ENCODE assay signal across 1 cellular context in the genomic region with DNA sequence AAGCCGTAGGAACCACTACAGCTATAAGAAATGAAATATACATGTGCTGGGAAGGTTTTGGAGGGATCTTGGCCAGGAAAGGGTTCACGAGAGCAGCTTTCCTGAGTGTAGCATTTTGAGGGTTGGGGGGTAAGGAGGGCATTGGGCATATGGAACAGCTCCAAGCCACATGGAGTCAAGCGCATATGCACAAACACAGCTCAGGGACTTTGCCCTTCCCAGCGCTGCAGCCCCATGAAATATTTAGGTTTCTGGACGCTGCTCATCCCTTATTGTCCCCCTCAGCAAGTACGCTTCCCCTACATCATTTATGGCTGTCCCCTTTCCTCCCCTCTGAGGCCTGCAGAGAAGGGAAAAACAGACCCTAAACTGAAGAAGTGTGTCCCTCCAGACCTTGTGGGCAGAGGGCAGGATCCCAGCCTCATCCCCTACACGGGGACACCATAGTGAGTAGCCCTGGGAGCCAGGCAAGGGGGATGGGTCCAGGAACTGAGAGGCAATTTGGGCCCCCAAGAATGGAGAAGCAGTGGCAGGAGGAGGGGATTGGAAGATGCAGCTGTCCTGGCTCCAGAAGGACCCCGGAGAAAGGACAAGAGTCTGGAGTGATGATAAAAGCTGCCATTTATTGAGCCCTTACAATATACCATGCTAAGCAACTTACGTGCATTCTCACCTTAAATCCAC.
TF ChIP-seq lines count a peak whose summit lies in the region.

No MANE protein-coding gene starts in this region.

TF ChIP-seq in SK-N-SH treated with all-trans-retinoic acid at 6 μM for 48 hours, 23 proteins besides CTCF, POLR2A, EP300 and RAD21 (continued from another document):
- TF ChIP-seq, protein P1, sequence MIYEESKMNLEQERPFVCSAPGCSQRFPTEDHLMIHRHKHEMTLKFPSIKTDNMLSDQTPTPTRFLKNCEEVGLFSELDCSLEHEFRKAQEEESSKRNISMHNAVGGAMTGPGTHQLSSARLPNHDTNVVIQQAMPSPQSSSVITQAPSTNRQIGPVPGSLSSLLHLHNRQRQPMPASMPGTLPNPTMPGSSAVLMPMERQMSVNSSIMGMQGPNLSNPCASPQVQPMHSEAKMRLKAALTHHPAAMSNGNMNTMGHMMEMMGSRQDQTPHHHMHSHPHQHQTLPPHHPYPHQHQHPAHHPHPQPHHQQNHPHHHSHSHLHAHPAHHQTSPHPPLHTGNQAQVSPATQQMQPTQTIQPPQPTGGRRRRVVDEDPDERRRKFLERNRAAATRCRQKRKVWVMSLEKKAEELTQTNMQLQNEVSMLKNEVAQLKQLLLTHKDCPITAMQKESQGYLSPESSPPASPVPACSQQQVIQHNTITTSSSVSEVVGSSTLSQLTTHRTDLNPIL (CRISPR knock-in tag; IDR thresholded peaks at IDR 0.05; ENCODE audit: low read depth): no peak
- TF ChIP-seq TOX (CRISPR knock-in tag; IDR thresholded peaks at IDR 0.05; ENCODE audit: borderline replicate concordance) (no peak), BACH2 (CRISPR knock-in tag; IDR thresholded peaks at IDR 0.05; ENCODE audit: borderline replicate concordance) (no peak), TCF4 (CRISPR knock-in tag; IDR thresholded peaks at IDR 0.05; ENCODE audit: borderline replicate concordance) (no peak), OSR1 (CRISPR knock-in tag; IDR thresholded peaks at IDR 0.05) (no peak), PPARA (CRISPR knock-in tag; IDR thresholded peaks at IDR 0.05; ENCODE audit: borderline replicate concordance) (no peak), ARNTL (CRISPR knock-in tag; IDR thresholded peaks at IDR 0.05; ENCODE audit: borderline replicate concordance, low read depth) (no peak), CSDC2 (CRISPR knock-in tag; IDR thresholded peaks at IDR 0.05) (no peak)
- TF ChIP-seq, protein P2, sequence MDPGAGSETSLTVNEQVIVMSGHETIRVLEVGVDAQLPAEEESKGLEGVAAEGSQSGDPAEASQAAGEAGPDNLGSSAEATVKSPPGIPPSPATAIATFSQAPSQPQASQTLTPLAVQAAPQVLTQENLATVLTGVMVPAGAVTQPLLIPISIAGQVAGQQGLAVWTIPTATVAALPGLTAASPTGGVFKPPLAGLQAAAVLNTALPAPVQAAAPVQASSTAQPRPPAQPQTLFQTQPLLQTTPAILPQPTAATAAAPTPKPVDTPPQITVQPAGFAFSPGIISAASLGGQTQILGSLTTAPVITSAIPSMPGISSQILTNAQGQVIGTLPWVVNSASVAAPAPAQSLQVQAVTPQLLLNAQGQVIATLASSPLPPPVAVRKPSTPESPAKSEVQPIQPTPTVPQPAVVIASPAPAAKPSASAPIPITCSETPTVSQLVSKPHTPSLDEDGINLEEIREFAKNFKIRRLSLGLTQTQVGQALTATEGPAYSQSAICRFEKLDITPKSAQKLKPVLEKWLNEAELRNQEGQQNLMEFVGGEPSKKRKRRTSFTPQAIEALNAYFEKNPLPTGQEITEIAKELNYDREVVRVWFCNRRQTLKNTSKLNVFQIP (CRISPR knock-in tag; IDR thresholded peaks at IDR 0.05; ENCODE audit: borderline replicate concordance, low read depth): no peak
- TF ChIP-seq, protein P3, sequence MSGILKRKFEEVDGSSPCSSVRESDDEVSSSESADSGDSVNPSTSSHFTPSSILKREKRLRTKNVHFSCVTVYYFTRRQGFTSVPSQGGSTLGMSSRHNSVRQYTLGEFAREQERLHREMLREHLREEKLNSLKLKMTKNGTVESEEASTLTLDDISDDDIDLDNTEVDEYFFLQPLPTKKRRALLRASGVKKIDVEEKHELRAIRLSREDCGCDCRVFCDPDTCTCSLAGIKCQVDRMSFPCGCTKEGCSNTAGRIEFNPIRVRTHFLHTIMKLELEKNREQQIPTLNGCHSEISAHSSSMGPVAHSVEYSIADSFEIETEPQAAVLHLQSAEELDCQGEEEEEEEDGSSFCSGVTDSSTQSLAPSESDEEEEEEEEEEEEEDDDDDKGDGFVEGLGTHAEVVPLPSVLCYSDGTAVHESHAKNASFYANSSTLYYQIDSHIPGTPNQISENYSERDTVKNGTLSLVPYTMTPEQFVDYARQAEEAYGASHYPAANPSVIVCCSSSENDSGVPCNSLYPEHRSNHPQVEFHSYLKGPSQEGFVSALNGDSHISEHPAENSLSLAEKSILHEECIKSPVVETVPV (CRISPR knock-in tag; IDR thresholded peaks at IDR 0.05): no peak
- TF ChIP-seq, protein P4, sequence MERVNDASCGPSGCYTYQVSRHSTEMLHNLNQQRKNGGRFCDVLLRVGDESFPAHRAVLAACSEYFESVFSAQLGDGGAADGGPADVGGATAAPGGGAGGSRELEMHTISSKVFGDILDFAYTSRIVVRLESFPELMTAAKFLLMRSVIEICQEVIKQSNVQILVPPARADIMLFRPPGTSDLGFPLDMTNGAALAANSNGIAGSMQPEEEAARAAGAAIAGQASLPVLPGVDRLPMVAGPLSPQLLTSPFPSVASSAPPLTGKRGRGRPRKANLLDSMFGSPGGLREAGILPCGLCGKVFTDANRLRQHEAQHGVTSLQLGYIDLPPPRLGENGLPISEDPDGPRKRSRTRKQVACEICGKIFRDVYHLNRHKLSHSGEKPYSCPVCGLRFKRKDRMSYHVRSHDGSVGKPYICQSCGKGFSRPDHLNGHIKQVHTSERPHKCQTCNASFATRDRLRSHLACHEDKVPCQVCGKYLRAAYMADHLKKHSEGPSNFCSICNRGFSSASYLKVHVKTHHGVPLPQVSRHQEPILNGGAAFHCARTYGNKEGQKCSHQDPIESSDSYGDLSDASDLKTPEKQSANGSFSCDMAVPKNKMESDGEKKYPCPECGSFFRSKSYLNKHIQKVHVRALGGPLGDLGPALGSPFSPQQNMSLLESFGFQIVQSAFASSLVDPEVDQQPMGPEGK (CRISPR knock-in tag; IDR thresholded peaks at IDR 0.05; ENCODE audit: borderline replicate concordance): no peak
